ENCODE assay signal across 30 cellular contexts in the genomic region with DNA sequence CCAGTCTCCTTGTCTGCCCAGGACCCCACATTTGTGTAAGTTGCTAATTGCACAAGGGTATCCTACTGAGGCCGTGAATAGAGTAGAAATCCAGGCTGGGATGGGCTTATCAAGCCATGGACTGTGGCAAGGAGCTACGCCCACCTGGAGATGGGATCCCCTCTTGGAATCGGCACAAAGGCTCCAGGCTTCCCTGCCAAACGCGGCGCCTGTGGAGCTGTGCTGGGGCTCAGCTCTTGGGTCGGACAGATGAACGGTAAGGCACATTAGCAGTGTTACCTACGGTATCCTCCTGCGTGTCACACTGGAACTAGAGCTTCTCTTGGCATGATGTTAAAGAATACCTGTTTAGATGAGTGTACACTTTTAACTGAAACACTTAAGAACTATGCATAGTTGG.
DNase-seq lines count a peak whose midpoint lies in the region; ATAC-seq lines count a peak whose summit lies in the region.
"Had no signal": no experiment of that assay in that cellular context is flagged by ENCODE, and none has a peak within 500 bp of the region (broad histone marks: within the 10 kb centered on the region; RNA-seq: fewer than 3 reads in every experiment).

No MANE protein-coding gene starts in this region.

- H3K27ac Mint-ChIP-seq in activated CD4-positive, alpha-beta T cell treated with anti-CD3 and anti-CD28 coated beads, Interleukin-2, amount 10 ng/mL, durations not matched to agents 24 days and 14 days = peak overlapping the region; percentile 72
- H3K27ac Mint-ChIP-seq in CD4-positive, alpha-beta memory T cell = peak overlapping the region in 5 of 7 donors; percentile 13 to 94 (median 57)
- H3K27ac Mint-ChIP-seq in activated T-helper 17 cell treated with anti-CD3 and anti-CD28 coated beads, Interleukin-2, amount 50 U/mL, for 72 hours = peak overlapping the region; percentile 71
- H3K27ac Mint-ChIP-seq in naive thymus-derived CD8-positive, alpha-beta T cell = peak overlapping the region in 9 of 10 donors; percentile 34 to 85 (median 83)
- H3K27ac Mint-ChIP-seq: activated CD4-positive, alpha-beta T cell treated with anti-CD3 and anti-CD28 coated beads, Interleukin-2, amount 10 ng/mL, durations not matched to agents 7 days and 5 days; endodermal cell; neural progenitor cell; T-helper 1 cell treated with Interleukin-12 subunit alpha and Interleukin-12 subunit beta and Interleukin-4 antibody, amounts not matched to agents 30 μg/mL and 1 μg/mL, for 36 hours had no signal

- CTCF ChIA-PET in CD4-positive, alpha-beta memory T cell (lab: Charles Lee; ENCODE audit: partially characterized antibody) = interaction anchor here (0.8 to 2.2 kb wide), 3 partner anchors 13 to 118 kb away, joined by 3 to 4 read pairs (median 3); no protein-coding TSS in a partner anchor

- H3K4me1 Mint-ChIP-seq in activated CD4-positive, alpha-beta T cell treated with anti-CD3 and anti-CD28 coated beads, Interleukin-2, amount 10 ng/mL, durations not matched to agents 24 days and 14 days = peaks cover 75% of the 10 kb centered on the region
- H3K4me1 Mint-ChIP-seq in CD4-positive, alpha-beta memory T cell = peaks cover 76 to 99% (median 91%) of the 10 kb centered on the region in 4 donors
- peaks cover 76% of the 10 kb centered on the region for H3K4me1 Mint-ChIP-seq in activated T-helper 17 cell treated with anti-CD3 and anti-CD28 coated beads, Interleukin-2, amount 50 U/mL, for 72 hours
- peaks cover 54 to 100% (median 94%) of the 10 kb centered on the region in 4 donors for H3K4me1 Mint-ChIP-seq in naive thymus-derived CD8-positive, alpha-beta T cell

- H3K27me3 ChIP-seq in CD4-positive, alpha-beta memory T cell (ENCODE audit: insufficient read depth, low read length) = no peaks in the 10 kb centered on the region
- H3K27me3 ChIP-seq: left lung, neural progenitor cell, thyroid gland, vagina had no signal

- H3K9me3 ChIP-seq in CD4-positive, alpha-beta memory T cell (ENCODE audit: control insufficient read depth in 1 of 2, low read length in 2 of 2) = no peaks in the 10 kb centered on the region
- H3K9me3 ChIP-seq: left lung, thyroid gland, vagina had no signal

- intact Hi-C loops in activated CD4-positive, alpha-beta T cell treated with anti-CD3 and anti-CD28 coated beads, Interleukin-2, amount 10 ng/mL, durations not matched to agents 24 days and 14 days (cut with micrococcal nuclease) = no loop called here
- intact Hi-C loops in CD4-positive, alpha-beta memory T cell (cut with micrococcal nuclease) = no loop called here

- POLR2A ChIA-PET in CD4-positive, alpha-beta memory T cell (lab: Charles Lee; ENCODE audit: partially characterized antibody) = interaction anchor here (0.7 to 6.4 kb wide), 3 partner anchors 11 to 69 kb away, joined by 3 to 42 read pairs (median 3); no protein-coding TSS in a partner anchor
- POLR2A ChIA-PET in naive thymus-derived CD8-positive, alpha-beta T cell (lab: Charles Lee) = interaction anchor here (6.4 kb wide), 1 partner anchor 12 kb away, joined by 28 read pairs; no protein-coding TSS in a partner anchor

- H3K4me3 Mint-ChIP-seq in activated CD4-positive, alpha-beta T cell treated with anti-CD3 and anti-CD28 coated beads, Interleukin-2, amount 10 ng/mL, durations not matched to agents 24 days and 14 days = no peak overlapping the region
- peak overlapping the region in 3 of 8 donors; percentile 38 to 58 (median 53) for H3K4me3 Mint-ChIP-seq in CD4-positive, alpha-beta memory T cell
- H3K4me3 Mint-ChIP-seq in activated T-helper 17 cell treated with anti-CD3 and anti-CD28 coated beads, Interleukin-2, amount 50 U/mL, for 72 hours = peak overlapping the region; percentile 89
- peak overlapping the region in 5 of 10 donors; percentile 1 to 42 (median 7) for H3K4me3 Mint-ChIP-seq in naive thymus-derived CD8-positive, alpha-beta T cell
- H3K4me3 Mint-ChIP-seq: activated CD4-positive, alpha-beta T cell treated with anti-CD3 and anti-CD28 coated beads, Interleukin-2, amount 10 ng/mL, durations not matched to agents 7 days and 5 days; endodermal cell; memory B cell; neural progenitor cell; T-helper 1 cell treated with Interleukin-12 subunit alpha and Interleukin-12 subunit beta and Interleukin-4 antibody, amounts not matched to agents 30 μg/mL and 1 μg/mL, for 36 hours had no signal

- peaks cover 100% of the 10 kb centered on the region for H3K4me1 ChIP-seq in CD4-positive, alpha-beta memory T cell (ENCODE audit: insufficient read depth, low read length)

- ATAC-seq in activated T-helper 17 cell treated with anti-CD3 and anti-CD28 coated beads, Interleukin-2, amount 50 U/mL, for 72 hours (replicated peaks) = no peak
- ATAC-seq in naive thymus-derived CD8-positive, alpha-beta T cell = no peak
- ATAC-seq: left lung, right cardiac atrium had no signal

- DNase-seq in activated CD4-positive, alpha-beta T cell treated with anti-CD3 and anti-CD28 coated beads, Interleukin-2, amount 10 ng/mL, durations not matched to agents 24 days and 14 days = no peak
- no peak for DNase-seq in activated CD4-positive, alpha-beta T cell treated with anti-CD3 and anti-CD28 coated beads for 1 hour
- DNase-seq in CD4-positive, alpha-beta memory T cell = no peak
- DNase-seq in naive thymus-derived CD8-positive, alpha-beta T cell = no peak
- DNase-seq in inferior parietal cortex (ENCODE audit: extremely low spot score) (no peak), NCI-H82 treated with DMSO at 0.1 percent for 48 hours (lab: John Stamatoyannopoulos, UW; ENCODE audit: unreplicated experiment) (no peak), foreskin melanocyte (no peak)
- DNase-seq: activated CD4-positive, alpha-beta T cell treated with anti-CD3 and anti-CD28 coated beads, Interleukin-2, amount 10 ng/mL, durations not matched to agents 7 days and 5 days; activated CD8-positive, alpha-beta memory T cell treated with anti-CD3 and anti-CD28 coated beads, Interleukin-2, amount 50 U/mL, for 4 hours; activated effector memory CD4-positive, alpha-beta T cell treated with anti-CD3 and anti-CD28 coated beads, Interleukin-2, amount 50 U/mL, for 16 hours; caudate nucleus; COR-L47; cortex of kidney; glutamatergic neuron; KBM-7; left lung; NCI-H1092 treated with DMSO at 0.1 percent for 48 hours; NCI-H2029; NCI-H524; right cardiac atrium; stimulated activated CD4-positive, alpha-beta T cell treated with anti-CD3 and anti-CD28 coated beads, Interleukin-1b, Interleukin-23, amount 100 ng/mL, for 48 hours; thyroid gland had no signal

- no peak overlapping the region for H3K4me3 ChIP-seq in CD4-positive, alpha-beta memory T cell (ENCODE audit: low read length in 2 of 2)
- H3K4me3 ChIP-seq: left lung, neural progenitor cell, SK-N-MC, thyroid gland, vagina had no signal

- H3K36me3 ChIP-seq in CD4-positive, alpha-beta memory T cell (ENCODE audit: insufficient read depth, low read length) = peaks cover 34% of the 10 kb centered on the region
- H3K36me3 ChIP-seq: neural progenitor cell, thyroid gland, vagina had no signal

- no peaks in the 10 kb centered on the region for H3K27me3 Mint-ChIP-seq in activated CD4-positive, alpha-beta T cell treated with anti-CD3 and anti-CD28 coated beads, Interleukin-2, amount 10 ng/mL, durations not matched to agents 24 days and 14 days
- H3K27me3 Mint-ChIP-seq in CD4-positive, alpha-beta memory T cell = no peaks in the 10 kb centered on the region
- no peaks in the 10 kb centered on the region for H3K27me3 Mint-ChIP-seq in activated T-helper 17 cell treated with anti-CD3 and anti-CD28 coated beads, Interleukin-2, amount 50 U/mL, for 72 hours
- no peaks in the 10 kb centered on the region for H3K27me3 Mint-ChIP-seq in naive thymus-derived CD8-positive, alpha-beta T cell
- H3K27me3 Mint-ChIP-seq: activated CD4-positive, alpha-beta T cell treated with anti-CD3 and anti-CD28 coated beads, Interleukin-2, amount 10 ng/mL, durations not matched to agents 7 days and 5 days; memory B cell had no signal

- H3K27ac ChIP-seq in CD4-positive, alpha-beta memory T cell (ENCODE audit: low read depth, low read length) = no peak overlapping the region
- H3K27ac ChIP-seq: left lung, neural progenitor cell, parathyroid adenoma, SK-N-MC, thyroid gland, vagina had no signal

- H3K36me3 Mint-ChIP-seq in activated CD4-positive, alpha-beta T cell treated with anti-CD3 and anti-CD28 coated beads, Interleukin-2, amount 10 ng/mL, durations not matched to agents 24 days and 14 days (ENCODE audit: low read depth) = peaks cover 64% of the 10 kb centered on the region
- peaks cover 39 to 95% of the 10 kb centered on the region in 2 donors for H3K36me3 Mint-ChIP-seq in CD4-positive, alpha-beta memory T cell
- no peaks in the 10 kb centered on the region for H3K36me3 Mint-ChIP-seq in activated T-helper 17 cell treated with anti-CD3 and anti-CD28 coated beads, Interleukin-2, amount 50 U/mL, for 72 hours (ENCODE audit: low read depth)
- peaks cover 0 to 89% (median 25%) of the 10 kb centered on the region in 3 donors for H3K36me3 Mint-ChIP-seq in naive thymus-derived CD8-positive, alpha-beta T cell

- H3K9me3 Mint-ChIP-seq in activated CD4-positive, alpha-beta T cell treated with anti-CD3 and anti-CD28 coated beads, Interleukin-2, amount 10 ng/mL, durations not matched to agents 24 days and 14 days = no peaks in the 10 kb centered on the region
- no peaks in the 10 kb centered on the region for H3K9me3 Mint-ChIP-seq in CD4-positive, alpha-beta memory T cell
- H3K9me3 Mint-ChIP-seq in activated T-helper 17 cell treated with anti-CD3 and anti-CD28 coated beads, Interleukin-2, amount 50 U/mL, for 72 hours = no peaks in the 10 kb centered on the region
- no peaks in the 10 kb centered on the region for H3K9me3 Mint-ChIP-seq in naive thymus-derived CD8-positive, alpha-beta T cell
- H3K9me3 Mint-ChIP-seq: activated CD4-positive, alpha-beta T cell treated with anti-CD3 and anti-CD28 coated beads, Interleukin-2, amount 10 ng/mL, durations not matched to agents 7 days and 5 days; endodermal cell; memory B cell; neural progenitor cell; T-helper 1 cell treated with Interleukin-12 subunit alpha and Interleukin-12 subunit beta and Interleukin-4 antibody, amounts not matched to agents 30 μg/mL and 1 μg/mL, for 36 hours had no signal
